ENCODE assay signal across 2 cellular contexts in the genomic region with DNA sequence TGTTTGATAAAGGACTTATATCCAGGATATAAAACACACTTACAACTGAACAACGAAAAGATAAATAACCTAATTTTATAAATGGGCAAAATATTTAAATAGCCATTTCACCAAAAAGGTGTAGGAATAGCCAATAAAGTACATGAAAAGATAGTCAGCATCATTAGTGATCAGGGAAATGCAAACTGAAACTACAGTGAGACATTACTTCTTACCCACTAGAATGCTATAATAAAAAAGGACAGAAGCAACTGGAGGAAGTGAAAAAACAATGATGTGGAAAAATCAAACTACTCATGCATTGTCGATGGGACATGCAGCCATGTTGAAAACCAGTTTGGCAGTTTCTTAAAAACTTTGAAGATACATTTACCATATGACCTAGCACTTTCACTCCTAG.
TF ChIP-seq lines count a peak whose summit lies in the region.

No MANE protein-coding gene starts in this region.

TF ChIP-seq in GM12891, 5 proteins besides CTCF, POLR2A, EP300 and RAD21:
- TF ChIP-seq SPI1 (IDR thresholded peaks at IDR 0.05; ENCODE audit: low read depth, low read length) = peak; percentile 44
- TF ChIP-seq POU2F2 (IDR thresholded peaks at IDR 0.05; ENCODE audit: low read depth, low read length) = no peak
TF ChIP-seq in GM12891: peak in this region for 1.

TF ChIP-seq in GM12878, 131 proteins besides CTCF, POLR2A, EP300 and RAD21:
- TF ChIP-seq RUNX3 (IDR thresholded peaks at IDR 0.05; ENCODE audit: low read length) = no peak
- TF ChIP-seq RFX5 (IDR thresholded peaks at IDR 0.05; ENCODE audit: low read depth, low read length) = peak; percentile 68; the same call in 1 of the 2 replicates
TF ChIP-seq in GM12878: peak in this region for 1.
